ENCODE assay signal across 15 cellular contexts in the genomic region with DNA sequence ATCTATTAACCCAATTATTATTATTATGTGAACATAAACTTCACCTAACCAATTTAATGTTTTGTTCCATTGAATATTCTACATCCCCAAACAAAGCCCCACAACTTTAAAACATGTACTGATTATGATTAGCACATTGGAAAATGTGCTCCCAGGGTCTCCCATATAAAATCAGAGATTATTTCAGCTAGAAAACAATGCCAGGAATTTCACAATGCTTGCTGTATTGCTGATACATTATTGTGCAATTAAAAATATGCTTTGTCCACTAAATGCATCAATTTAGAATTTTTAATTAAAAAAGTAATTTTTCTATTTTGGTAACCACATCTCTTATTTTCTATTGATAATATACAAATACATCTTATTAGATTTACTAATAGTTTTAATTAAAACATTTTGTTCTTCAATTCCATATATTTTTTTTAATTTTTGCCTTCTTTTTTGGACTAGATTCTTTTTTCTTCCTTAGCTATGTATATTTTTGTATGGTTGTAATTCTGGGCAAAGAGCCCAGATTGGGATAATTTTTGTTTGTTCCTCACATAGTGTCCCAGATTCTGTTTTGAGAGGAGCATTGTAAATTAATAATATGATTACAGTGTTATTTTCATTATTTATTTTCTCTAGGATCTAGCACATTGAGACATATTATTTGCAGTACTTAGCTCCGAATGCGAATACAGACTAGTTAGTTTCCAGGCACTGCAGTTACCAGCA.
DNase-seq lines count a peak whose midpoint lies in the region; ATAC-seq, FAIRE-seq and TF ChIP-seq lines count a peak whose summit lies in the region.
"Had no signal": no experiment of that assay in that cellular context is flagged by ENCODE, and none has a peak within 500 bp of the region (broad histone marks: within the 10 kb centered on the region; RNA-seq: fewer than 3 reads in every experiment).

No MANE protein-coding gene starts in this region.

- no peak overlapping the region for H3K9ac ChIP-seq in IMR-90 (ENCODE audit: low read depth, low read length)
- H3K9ac ChIP-seq: KMS-11, SK-N-SH had no signal

- no peak overlapping the region for H2AK5ac ChIP-seq in IMR-90 (ENCODE audit: low read depth, low read length)

- H3K4ac ChIP-seq in IMR-90 (ENCODE audit: low read depth, low read length), result no peak overlapping the region

- no peak overlapping the region for H3K23ac ChIP-seq in IMR-90 (ENCODE audit: low read depth, low read length)

- ATAC-seq in IMR-90 (ENCODE audit: low read depth), result no peak
- ATAC-seq in GM21367 (IDR thresholded peaks at IDR 0.05; ENCODE audit: unreplicated experiment), result no peak
- no peak for ATAC-seq in GM18868 (IDR thresholded peaks at IDR 0.05; ENCODE audit: unreplicated experiment)
- ATAC-seq: Panc1 had no signal

- peak; percentile 26 for FAIRE-seq in small intestine (lab: Jason Lieb, UNC)

- H3K14ac ChIP-seq in IMR-90 (replicated peaks; ENCODE audit: low read depth, low read length), result no peak overlapping the region

- intact Hi-C loops in IMR-90 (cut with micrococcal nuclease), result loop anchor here (10.0 kb wide), 1 partner anchor 435 kb away; no protein-coding TSS in a partner anchor

- DNase-seq in IMR-90, result no peak
- DNase-seq in NCI-H446 treated with DMSO at 0.1 percent for 48 hours (lab: John Stamatoyannopoulos, UW), result peak; percentile 75
- peak; percentile 60 for DNase-seq in fibroblast of pulmonary artery (ENCODE audit: low read depth)
- no peak for DNase-seq in small intestine
- no peak for DNase-seq in activated CD4-positive, alpha-beta T cell treated with anti-CD3 and anti-CD28 coated beads for 4 hours
- DNase-seq: CD8-positive, alpha-beta memory T cell; MM.1S; NCI-H2107; NCI-H345; Right ventricle myocardium superior; SK-N-SH had no signal

- dilution Hi-C loops in IMR-90 (cut with HindIII; ENCODE audit: low sequenced_read_pairs, unreplicated experiment), result no loop called here

- no peak overlapping the region for H2BK15ac ChIP-seq in IMR-90 (ENCODE audit: low read depth, low read length)

- TF ChIP-seq POLR2A in IMR-90 (IDR thresholded peaks at IDR 0.05; ENCODE audit: low read depth, low read length), result no peak

- no peaks in the 10 kb centered on the region for H4K20me1 ChIP-seq in IMR-90 (ENCODE audit: insufficient read depth, low read length)

- POLR2A ChIA-PET in IMR-90 (lab: Charles Lee; ENCODE audit: unreplicated experiment), result no interaction called here

- no CpG with 5 or more reads among the region's 2 CpGs for WGBS in IMR-90 (ENCODE audit: extremely low coverage in 2 of 2, insufficient read length in 1 of 2), 2 experiments
- WGBS in small intestine, 3 donors, result 64 to 90% (median 87%) methylated on average over 2 of the region's 2 CpGs

- in situ Hi-C loops in IMR-90 (cut with MboI; ENCODE audit: low sequenced_read_pairs), result no loop called here

- no peaks in the 10 kb centered on the region for H3K4me1 ChIP-seq in IMR-90 (ENCODE audit: control insufficient read depth, insufficient read depth, low read length)
- H3K4me1 ChIP-seq in small intestine (ENCODE audit: control insufficient read depth in 2 of 2, insufficient read depth in 1 of 2, low read depth in 1 of 2, low read length in 1 of 2), result no peaks in the 10 kb centered on the region

- no peaks in the 10 kb centered on the region for H3K9me1 ChIP-seq in IMR-90 (ENCODE audit: insufficient read depth, low read length)

- H3K36me3 ChIP-seq in IMR-90 (ENCODE audit: control insufficient read depth, insufficient read depth, low read length), result no peaks in the 10 kb centered on the region
- no peaks in the 10 kb centered on the region for H3K36me3 ChIP-seq in small intestine (ENCODE audit: control insufficient read depth in 2 of 2, insufficient read depth in 2 of 2, low read length in 2 of 2)

- no peak overlapping the region for H2BK20ac ChIP-seq in IMR-90 (ENCODE audit: low read depth, low read length)

- H3K27ac ChIP-seq in IMR-90 (ENCODE audit: insufficient read depth, low read length) (no peak overlapping the region), small intestine (ENCODE audit: low read depth in 1 of 2, low read length in 1 of 2) (no peak overlapping the region)
- H3K27ac ChIP-seq: KMS-11 had no signal

- no peaks in the 10 kb centered on the region for H3K9me3 ChIP-seq in IMR-90 (ENCODE audit: control insufficient read depth, insufficient read depth, low read length)
- no peaks in the 10 kb centered on the region for H3K9me3 ChIP-seq in small intestine (ENCODE audit: control insufficient read depth, low read depth)
- H3K9me3 ChIP-seq: SK-N-SH had no signal

- no peak overlapping the region for H3K4me2 ChIP-seq in IMR-90 (ENCODE audit: low read depth, low read length)
- H3K4me2 ChIP-seq: KMS-11, SK-N-SH had no signal

- H2BK5ac ChIP-seq in IMR-90 (ENCODE audit: low read depth, low read length, poor library complexity, severe bottlenecking), result no peak overlapping the region

- no peak overlapping the region for H4K91ac ChIP-seq in IMR-90 (ENCODE audit: insufficient read depth, low read depth, low read length)

- no peak overlapping the region for H2AK9ac ChIP-seq in IMR-90 (replicated peaks; ENCODE audit: low read depth, low read length, poor library complexity)

- H3K27me3 ChIP-seq in IMR-90 (ENCODE audit: control insufficient read depth, insufficient read depth, low read length) (no peaks in the 10 kb centered on the region), small intestine (ENCODE audit: control insufficient read depth in 2 of 2, insufficient read depth in 2 of 2, low read length in 2 of 2) (no peaks in the 10 kb centered on the region)

- H2AFZ ChIP-seq in IMR-90 (replicated peaks; ENCODE audit: low read length, poor library complexity), result no peak overlapping the region

- no peaks in the 10 kb centered on the region for H3K79me1 ChIP-seq in IMR-90 (ENCODE audit: low read depth in 1 of 2, low read length in 2 of 2)

- no peak overlapping the region for H4K5ac ChIP-seq in IMR-90 (ENCODE audit: low read depth, low read length)

- CTCF ChIA-PET in IMR-90 (lab: Yijun Ruan, JAX), result no interaction called here

- no peak overlapping the region for H3K56ac ChIP-seq in IMR-90 (ENCODE audit: extremely low read depth, insufficient read depth, low read length)

- no peak overlapping the region for H4K8ac ChIP-seq in IMR-90 (ENCODE audit: low read depth in 2 of 2, low read length in 2 of 2)

- no peak for TF ChIP-seq RAD21 in IMR-90 (IDR thresholded peaks at IDR 0.05; ENCODE audit: low read length)

- H2BK120ac ChIP-seq in IMR-90 (ENCODE audit: low read depth, low read length), result no peak overlapping the region

- H3K4me3 ChIP-seq in IMR-90 (ENCODE audit: insufficient read depth, low read depth, low read length) (no peak overlapping the region), fibroblast of pulmonary artery (replicated peaks; ENCODE audit: low read depth, low read length) (no peak overlapping the region), small intestine (ENCODE audit: low read depth in 1 of 2, low read length in 2 of 2) (no peak overlapping the region)

- BruUV-seq in IMR-90 (replicated peaks; lab: Mats Ljungman, UMichigan), result no TSS peak

- TF ChIP-seq CTCF in IMR-90 (conservative IDR thresholded peaks at IDR 0.05; ENCODE audit: low read depth, low read length) (no peak), fibroblast of pulmonary artery (IDR thresholded peaks at IDR 0.05; ENCODE audit: low read length, missing control alignments) (no peak)

- H3K18ac ChIP-seq in IMR-90 (ENCODE audit: low read depth, low read length), result no peak overlapping the region

TF ChIP-seq in IMR-90, 13 proteins besides CTCF, POLR2A, EP300 and RAD21:
- no peak for TF ChIP-seq MAFK (IDR thresholded peaks at IDR 0.05; ENCODE audit: low read depth, low read length)
- peak; percentile 48; the same call in 1 of the 2 replicates for TF ChIP-seq CEBPB (IDR thresholded peaks at IDR 0.05; ENCODE audit: low read depth, low read length)
- TF ChIP-seq, protein P1, sequence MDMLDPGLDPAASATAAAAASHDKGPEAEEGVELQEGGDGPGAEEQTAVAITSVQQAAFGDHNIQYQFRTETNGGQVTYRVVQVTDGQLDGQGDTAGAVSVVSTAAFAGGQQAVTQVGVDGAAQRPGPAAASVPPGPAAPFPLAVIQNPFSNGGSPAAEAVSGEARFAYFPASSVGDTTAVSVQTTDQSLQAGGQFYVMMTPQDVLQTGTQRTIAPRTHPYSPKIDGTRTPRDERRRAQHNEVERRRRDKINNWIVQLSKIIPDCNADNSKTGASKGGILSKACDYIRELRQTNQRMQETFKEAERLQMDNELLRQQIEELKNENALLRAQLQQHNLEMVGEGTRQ (IDR thresholded peaks at IDR 0.05; ENCODE audit: low read depth, low read length), result no peak
TF ChIP-seq in IMR-90: peak in this region for 1.

Comparison
In these comparisons a context has a peak if more than half of its experiments do, and no peak if none do; other contexts are left out.
1. DNase-seq: peak in NCI-H446 treated with DMSO at 0.1 percent for 48 hours (single experiment) and fibroblast of pulmonary artery (single experiment); none in IMR-90 (single experiment), small intestine (single experiment) and activated CD4-positive, alpha-beta T cell treated with anti-CD3 and anti-CD28 coated beads for 4 hours (0 of 2).